ENCODE assay signal across 7 cellular contexts in genomic region chr22:24325105-24325757, GRCh38. TPM values are rescaled to one million over a fixed set of nuclear protein-coding genes. Genes with fewer than 3 reads are reported as not detected.
DNase-seq lines count a peak whose midpoint lies in the region; ATAC-seq and TF ChIP-seq lines count a peak whose summit lies in the region.

No MANE protein-coding gene starts in this region.

- no peaks in the 10 kb centered on the region for H3K27me3 Mint-ChIP-seq in memory B cell

- no peak overlapping the region for H3K27ac ChIP-seq in RWPE2 (ENCODE audit: poor library complexity, severe bottlenecking)

- no peak overlapping the region for H3K4me3 Mint-ChIP-seq in memory B cell

- H3K9me3 Mint-ChIP-seq in memory B cell, result no peaks in the 10 kb centered on the region

- peaks cover 92% of the 10 kb centered on the region for H3K36me3 ChIP-seq in RWPE2 (ENCODE audit: low read depth)

- peak; percentile 73 for TF ChIP-seq CTCF in RWPE2 (IDR thresholded peaks at IDR 0.05; ENCODE audit: poor library complexity, severe bottlenecking)

- H3K27ac Mint-ChIP-seq in memory B cell, result no peak overlapping the region

- H3K36me3 Mint-ChIP-seq in memory B cell, result peaks cover 20% of the 10 kb centered on the region

- peak; percentile 79 for DNase-seq in ELR (ENCODE audit: low read depth)
- peak; percentile 44 for DNase-seq in HT-29 (ENCODE audit: low spot score)
- DNase-seq in RWPE2 (ENCODE audit: low spot score), result no peak
- DNase-seq in dermis blood vessel endothelial cell, result peak; percentile 92
- DNase-seq in memory B cell (ENCODE audit: low spot score in 2 of 2), result peak; percentile 21 to 40

- H3K9me3 ChIP-seq in RWPE2 (ENCODE audit: severe bottlenecking), result no peaks in the 10 kb centered on the region

- ATAC-seq in RWPE2 (ENCODE audit: low read depth), result 0 out of 3 replicates have a peak, but pooled peaks have one; percentile 57
- ATAC-seq in memory B cell (ENCODE audit: low read depth), result peak; percentile 97
- ATAC-seq in GM18907 (IDR thresholded peaks at IDR 0.05; ENCODE audit: unreplicated experiment), result no peak
- ATAC-seq in HG03432 (IDR thresholded peaks at IDR 0.05; ENCODE audit: unreplicated experiment), result no peak

- H3K4me3 ChIP-seq in RWPE2 (ENCODE audit: severe bottlenecking), result no peak overlapping the region

- H3K4me1 Mint-ChIP-seq in memory B cell, result peaks cover 7% of the 10 kb centered on the region

- H3K27me3 ChIP-seq in RWPE2 (ENCODE audit: insufficient read depth, poor library complexity, severe bottlenecking), result no peaks in the 10 kb centered on the region

- H3K4me1 ChIP-seq in RWPE2 (ENCODE audit: insufficient read depth, poor library complexity, severe bottlenecking), result no peaks in the 10 kb centered on the region

RNA-seq across cellular contexts. Expression of gene SPECC1L, which starts 54.6 kb away (rescaled TPM):
- 9.5 and 11.8 TPM in 2 replicates for total RNA-seq in HT-29 (2014; rRNA removed; shearing (Covaris generic))
- 56.3 and 77.2 TPM in 2 replicates for total RNA-seq in dermis blood vessel endothelial cell

Comparison
In these comparisons a context has a peak if more than half of its experiments do, and no peak if none do; other contexts are left out.
1. ATAC-seq: peak in RWPE2 (single experiment) and memory B cell (single experiment); none in GM18907 (single experiment) and HG03432 (single experiment).